8 cellular contexts compared by ENCODE assay signal in the genomic region with DNA sequence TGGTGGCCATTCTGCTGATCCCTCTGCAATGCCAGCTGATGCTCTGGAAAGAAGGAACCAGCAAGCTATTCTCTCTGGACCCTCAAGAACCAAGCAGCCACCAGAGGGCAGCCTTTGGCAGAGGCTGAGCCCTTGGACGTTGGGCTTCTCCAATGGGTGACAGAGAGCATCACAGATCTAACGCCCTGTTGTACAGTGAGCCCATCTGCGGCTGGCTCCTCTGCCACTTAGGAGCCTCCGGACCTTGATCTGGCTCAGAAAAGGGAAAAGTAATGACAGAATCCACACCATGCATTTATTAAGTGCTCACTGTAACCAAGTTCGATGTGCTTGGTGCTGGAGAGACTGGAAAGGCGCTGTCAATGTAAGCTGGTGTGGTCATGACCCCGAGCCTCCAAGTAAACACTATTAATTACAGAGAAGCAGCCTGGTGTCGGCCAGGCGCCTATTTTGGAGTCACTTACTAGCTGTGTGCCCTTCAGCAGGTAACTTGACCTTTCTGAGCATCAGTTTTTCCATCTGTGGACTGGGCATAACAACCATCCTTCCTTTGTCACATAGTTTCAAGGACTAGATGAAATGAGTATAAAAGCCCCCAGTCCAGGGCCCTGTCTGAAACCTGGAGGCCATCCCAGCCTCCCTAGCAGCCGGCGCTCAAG. TPM values are rescaled to one million over a fixed set of nuclear protein-coding genes. Genes with fewer than 3 reads are reported as not detected.
DNase-seq lines count a peak whose midpoint lies in the region; ATAC-seq and TF ChIP-seq lines count a peak whose summit lies in the region.

No MANE protein-coding gene starts in this region.

- ATAC-seq in central memory CD8-positive, alpha-beta T cell (replicated peaks; ENCODE audit: extremely low read depth, poor library complexity, severe bottlenecking), result peak; percentile 65

- H3K27ac Mint-ChIP-seq in central memory CD8-positive, alpha-beta T cell (ENCODE audit: low read depth), result peak overlapping the region; percentile 39

- H3K27me3 Mint-ChIP-seq in central memory CD8-positive, alpha-beta T cell, result no peaks in the 10 kb centered on the region

- POLR2A ChIA-PET in HEK293T (lab: Yijun Ruan, JAX), result interaction anchor here (1.1 to 1.4 kb wide), 2 partner anchors 9 to 90 kb away, joined by 3 to 5 read pairs; no protein-coding TSS in a partner anchor

- no peak overlapping the region for H3K4me3 Mint-ChIP-seq in central memory CD8-positive, alpha-beta T cell

- H3K4me1 Mint-ChIP-seq in central memory CD8-positive, alpha-beta T cell, result peaks cover 31% of the 10 kb centered on the region

- peak; percentile 64 for DNase-seq in AG09319 (ENCODE audit: extremely low read depth, low read depth)
- DNase-seq in HEK293T (ENCODE audit: extremely low spot score), result peak; percentile 82
- peak; percentile 80 for DNase-seq in NCI-H510A treated with DMSO at 0.1 percent for 48 hours (lab: John Stamatoyannopoulos, UW)
- DNase-seq in activated CD4-positive, CD25-positive, alpha-beta regulatory T cell treated with anti-CD3 and anti-CD28 coated beads, Interleukin-2, amount 50 U/mL, for 72 hours, result peak; percentile 80
- DNase-seq in central memory CD8-positive, alpha-beta T cell (ENCODE audit: low spot score in 2 of 2), result peak; percentile 74 to 76
- peak; percentile 35 for DNase-seq in kidney glomerular epithelial cell (lab: John Stamatoyannopoulos, UW)
- peak; percentile 81 to 83 for DNase-seq in stimulated activated CD4-positive, alpha-beta T cell treated with anti-CD3 and anti-CD28 coated beads, Interleukin-2, amount 100 ng/mL, for 48 hours
- no peak for DNase-seq in mesenteric fat pad (ENCODE audit: low spot score)

- peak; percentile 87 for TF ChIP-seq CTCF in AG09319 (IDR thresholded peaks at IDR 0.05; ENCODE audit: low read depth, low read length)

- CTCF ChIA-PET in HEK293T (lab: Yijun Ruan, JAX), result interaction anchor here (0.6 to 9.0 kb wide), 20 partner anchors 10 to 792 kb away, joined by 3 to 74 read pairs (median 4); partner anchors contain the start of gene ECE1

- no peaks in the 10 kb centered on the region for H3K9me3 Mint-ChIP-seq in central memory CD8-positive, alpha-beta T cell

- peaks cover 25% of the 10 kb centered on the region for H3K36me3 Mint-ChIP-seq in central memory CD8-positive, alpha-beta T cell (ENCODE audit: insufficient read depth)

TF ChIP-seq in HEK293T, 16 proteins besides CTCF, POLR2A, EP300 and RAD21:
- TF ChIP-seq FOXA1 (IDR thresholded peaks at IDR 0.05), result no peak
- no peak for TF ChIP-seq FOXM1 (IDR thresholded peaks at IDR 0.05; ENCODE audit: borderline replicate concordance)
- no peak for TF ChIP-seq PKNOX1 (IDR thresholded peaks at IDR 0.05)
- TF ChIP-seq SUZ12 (IDR thresholded peaks at IDR 0.05), result no peak
- no peak for TF ChIP-seq SP1 (IDR thresholded peaks at IDR 0.05)
- no peak for TF ChIP-seq ARNT (IDR thresholded peaks at IDR 0.05)
- TF ChIP-seq ZNF384 (IDR thresholded peaks at IDR 0.05), result no peak
- TF ChIP-seq ELF4 (IDR thresholded peaks at IDR 0.05), result no peak
- no peak for TF ChIP-seq FOXK2 (IDR thresholded peaks at IDR 0.05)
- no peak for TF ChIP-seq HDGF (IDR thresholded peaks at IDR 0.05; ENCODE audit: borderline replicate concordance)
- no peak for TF ChIP-seq CTBP1 (IDR thresholded peaks at IDR 0.05; ENCODE audit: borderline replicate concordance)
- TF ChIP-seq TARDBP (IDR thresholded peaks at IDR 0.05), result no peak
- no peak for TF ChIP-seq BHLHE40 (IDR thresholded peaks at IDR 0.05; ENCODE audit: borderline replicate concordance)
- no peak for TF ChIP-seq NFRKB (IDR thresholded peaks at IDR 0.05)
- no peak for TF ChIP-seq LEF1 (IDR thresholded peaks at IDR 0.05; ENCODE audit: borderline replicate concordance)
- TF ChIP-seq L3MBTL2 (conservative IDR thresholded peaks at IDR 0.05), result no peak

RNA-seq across cellular contexts. Expression of gene ECE1, which starts 34.9 kb away (rescaled TPM):
- 156 TPM for total RNA-seq in mesenteric fat pad
